Comparison of ENCODE assay signal across 1 cellular context in the genomic region with DNA sequence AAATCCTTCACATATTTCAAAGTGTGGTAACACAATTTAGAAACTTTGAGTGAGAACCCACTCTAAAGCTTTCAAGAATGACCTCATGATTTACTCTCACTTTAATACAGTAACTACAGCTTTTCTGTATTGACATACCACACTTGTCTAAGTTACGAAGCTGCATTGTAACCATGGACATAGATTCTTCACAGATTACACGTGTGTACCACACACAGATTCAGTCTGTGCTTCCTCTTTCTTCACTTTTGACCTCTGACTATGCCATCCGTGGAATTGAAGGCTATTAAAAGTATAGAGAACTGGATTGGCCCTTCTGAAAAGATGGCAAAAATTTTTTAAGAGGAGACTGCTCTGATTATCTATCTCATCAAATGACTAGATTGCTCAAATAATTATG.
TF ChIP-seq lines count a peak whose summit lies in the region.

No MANE protein-coding gene starts in this region.

TF ChIP-seq in A549, 52 proteins besides CTCF, POLR2A, EP300 and RAD21 (continued from another document):
- TF ChIP-seq NPAS2 (CRISPR knock-in tag; IDR thresholded peaks at IDR 0.05; ENCODE audit: borderline replicate concordance) (no peak), RARB (CRISPR knock-in tag; IDR thresholded peaks at IDR 0.05) (no peak)
